9 cellular contexts compared by ENCODE assay signal in the genomic region with DNA sequence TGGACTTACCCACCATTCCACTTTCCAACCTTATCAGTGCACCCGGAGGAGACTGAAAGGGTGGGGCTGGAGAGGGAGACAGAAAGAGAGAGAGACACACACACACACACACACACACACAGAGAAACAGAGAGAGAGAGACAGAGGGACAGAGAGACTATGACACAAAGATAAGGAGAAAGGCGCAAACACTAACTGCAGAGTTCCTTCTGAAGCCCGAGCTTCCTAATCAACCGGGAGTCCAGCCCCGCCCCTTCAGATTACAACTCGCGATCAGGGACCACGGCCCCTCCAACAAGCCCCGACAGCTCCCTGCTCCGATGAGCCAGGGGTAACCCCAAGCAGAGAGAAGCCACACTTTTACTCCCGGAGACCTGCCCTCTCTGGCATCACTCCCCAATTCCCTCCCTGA. TPM values are rescaled to one million over a fixed set of nuclear protein-coding genes. Genes with fewer than 3 reads are reported as not detected.
DNase-seq lines count a peak whose midpoint lies in the region; ATAC-seq and TF ChIP-seq lines count a peak whose summit lies in the region.
"Had no signal": no experiment of that assay in that cellular context is flagged by ENCODE, and none has a peak within 500 bp of the region (broad histone marks: within the 10 kb centered on the region; RNA-seq: fewer than 3 reads in every experiment).

No MANE protein-coding gene starts in this region.

- intact Hi-C loops in A673 (cut with micrococcal nuclease; ENCODE audit: unreplicated experiment) = no loop called here
- intact Hi-C loops in mammary epithelial cell (cut with micrococcal nuclease) = loop anchor here (1.0 to 10.0 kb wide), 2 partner anchors 20 to 1063 kb away; partner anchors contain the start of gene LAMTOR4
- intact Hi-C loops in lower leg skin (cut with DNase I; ENCODE audit: low total_unique reads) = no loop called here

- H2AFZ ChIP-seq in mammary epithelial cell (ENCODE audit: low read depth, low read length) = peak overlapping the region; percentile 83

- no peak overlapping the region for H3K27ac ChIP-seq in A673 (ENCODE audit: low read depth, low read length, poor library complexity, severe bottlenecking)
- no peak overlapping the region for H3K27ac ChIP-seq in mammary epithelial cell (ENCODE audit: insufficient read depth, low read depth, low read length)
- H3K27ac ChIP-seq: epithelial cell of prostate had no signal

- dilution Hi-C loops in mammary epithelial cell (cut with HindIII; ENCODE audit: low sequenced_read_pairs) = no loop called here

- CTCF ChIA-PET in A673 (lab: Charles Lee) (interaction anchor here (0.5 kb wide), 1 partner anchor 218 kb away, joined by 5 read pairs; no protein-coding TSS in a partner anchor), mammary epithelial cell (lab: Charles Lee; ENCODE audit: low non-redundant PET) (no interaction called here)

- H3K4me3 ChIP-seq in A673 (ENCODE audit: low read depth, low read length, poor library complexity, severe bottlenecking) = peak overlapping the region; percentile 36
- H3K4me3 ChIP-seq in mammary epithelial cell (replicated peaks in 1 of 3; ENCODE audit: insufficient read depth in 1 of 3, low read depth in 2 of 3, low read length in 3 of 3) = peak overlapping the region; percentile 18 to 53 (median 32)
- peak overlapping the region; percentile 33 for H3K4me3 ChIP-seq in lower leg skin (ENCODE audit: low read depth, poor library complexity, severe bottlenecking)

- WGBS in mammary epithelial cell (ENCODE audit: low coverage, missing lambda C conversion rate) = 12% methylated on average over 11 of the region's 11 CpGs
- 2 to 3% methylated on average over 11 of the region's 11 CpGs for WGBS in lower leg skin, 2 donors

- no peak overlapping the region for H3K9ac ChIP-seq in mammary epithelial cell (ENCODE audit: insufficient read depth, low read length)

- no peaks in the 10 kb centered on the region for H4K20me1 ChIP-seq in mammary epithelial cell (ENCODE audit: insufficient read depth, low read length)

- no peaks in the 10 kb centered on the region for H3K36me3 ChIP-seq in A673 (ENCODE audit: insufficient read depth, low read length, poor library complexity, severe bottlenecking)
- no peaks in the 10 kb centered on the region for H3K36me3 ChIP-seq in mammary epithelial cell (ENCODE audit: insufficient read depth, low read length)

- H3K9me3 ChIP-seq in A673 (ENCODE audit: low read depth, low read length, poor library complexity, severe bottlenecking) (no peaks in the 10 kb centered on the region), mammary epithelial cell (replicated peaks; ENCODE audit: insufficient read depth, low read length) (no peaks in the 10 kb centered on the region)

- no TSS peak for BruUV-seq in A673 (replicated peaks; lab: Mats Ljungman, UMichigan)
- no TSS peak for BruUV-seq in mammary epithelial cell (replicated peaks; lab: Mats Ljungman, UMichigan)

- H3K4me1 ChIP-seq in A673 (ENCODE audit: insufficient read depth, low read length, poor library complexity, severe bottlenecking) = peaks cover 23% of the 10 kb centered on the region
- H3K4me1 ChIP-seq in mammary epithelial cell (ENCODE audit: insufficient read depth, low read length) = peaks cover 18% of the 10 kb centered on the region

- H3K79me2 ChIP-seq in mammary epithelial cell (ENCODE audit: insufficient read depth, low read length) = no peaks in the 10 kb centered on the region

- POLR2A ChIA-PET in A673 (lab: Charles Lee; ENCODE audit: low non-redundant PET) = no interaction called here

- TF ChIP-seq POLR2A in lower leg skin (IDR thresholded peaks at IDR 0.05) = no peak

- in situ Hi-C loops in mammary epithelial cell (cut with MboI; ENCODE audit: low sequenced_read_pairs in 2 of 2) = no loop called here

- TF ChIP-seq CTCF in A673 (conservative IDR thresholded peaks at IDR 0.05; ENCODE audit: low read depth, low read length) (no peak), mammary epithelial cell (conservative IDR thresholded peaks at IDR 0.05 in 1 of 2, IDR thresholded peaks at IDR 0.05 in 1 of 2; ENCODE audit: extremely low read depth in 1 of 2, insufficient read depth in 1 of 2, low read depth in 1 of 2, low read length in 2 of 2) (no peak), lower leg skin (IDR thresholded peaks at IDR 0.05) (no peak)

- H3K27me3 ChIP-seq in A673 (replicated peaks; ENCODE audit: insufficient read depth, low read depth, low read length, poor library complexity) (no peaks in the 10 kb centered on the region), mammary epithelial cell (ENCODE audit: insufficient read depth, low read length) (no peaks in the 10 kb centered on the region)

- no peak for ATAC-seq in GM21381 (IDR thresholded peaks at IDR 0.05; ENCODE audit: unreplicated experiment)

- DNase-seq in A673 (ENCODE audit: low spot score) (peak; percentile 31), HuH-7.5 (ENCODE audit: low spot score) (peak; percentile 29), mammary epithelial cell (no peak), lower leg skin (ENCODE audit: low spot score in 2 of 2) (no peak), ureter (ENCODE audit: low spot score) (peak; percentile 52), SHP77 treated with DMSO at 0.1 percent for 48 hours (lab: John Stamatoyannopoulos, UW) (no peak)
- no peak for DNase-seq in activated effector memory CD4-positive, alpha-beta T cell treated with anti-CD3 and anti-CD28 coated beads, Interleukin-2, amount 50 U/mL, for 16 hours

- H3K4me2 ChIP-seq in mammary epithelial cell (ENCODE audit: insufficient read depth, low read depth, low read length) = peak overlapping the region; percentile 77

RNA-seq across cellular contexts. Expression of gene GAL3ST4, which starts 0.5 kb away (rescaled TPM):
- total RNA-seq in A673 (2021) = 3.2 and 3.5 TPM in 2 replicates
- total RNA-seq in mammary epithelial cell = 10 to 100 TPM in 1 of 2 donors, 1 to 10 TPM in 1; 2.0 to 10.6 TPM
- polyA plus RNA-seq in mammary epithelial cell = 5.9 TPM
- polyA minus RNA-seq in mammary epithelial cell = 2.6 TPM
- 10 to 100 TPM; 25.3 to 36.1 (median 27.2) TPM for total RNA-seq in lower leg skin
- 7.1 TPM for total RNA-seq in ureter

RNA-seq across cellular contexts. Expression of gene GPC2, which starts 9.3 kb away (rescaled TPM):
- total RNA-seq in A673 (2021) (23.3 and 28.4 TPM in 2 replicates), mammary epithelial cell (1 to 10 TPM; 4.0 to 6.4 TPM), lower leg skin (10 to 100 TPM in 3 of 4 donors, 1 to 10 TPM in 1; 7.3 to 27.4 (median 11.8) TPM), ureter (5.1 TPM)
- 0.53 TPM for polyA plus RNA-seq in mammary epithelial cell
- 0.88 TPM for polyA minus RNA-seq in mammary epithelial cell

RNA-seq across cellular contexts. Expression of gene TRAPPC14, which starts 9.4 kb away (rescaled TPM):
- total RNA-seq in A673 (2021) (22.6 and 25.7 TPM in 2 replicates), mammary epithelial cell (10 to 100 TPM; 15.3 to 28.5 TPM), lower leg skin (10 to 100 TPM; 20.8 to 46.5 (median 25.2) TPM), ureter (35.5 TPM)
- polyA plus RNA-seq in mammary epithelial cell = 3.0 TPM
- 5.3 TPM for polyA minus RNA-seq in mammary epithelial cell

RNA-seq across cellular contexts. Expression of gene STAG3, which starts 9.8 kb away (rescaled TPM):
- 1.2 and 2.4 TPM in 2 replicates for total RNA-seq in A673 (2021)
- 1 to 10 TPM in 1 of 2 donors, under 1 TPM in 1; 0.33 to 2.7 TPM for total RNA-seq in mammary epithelial cell
- polyA plus RNA-seq in mammary epithelial cell = 0.34 TPM
- not detected for polyA minus RNA-seq in mammary epithelial cell
- 1 to 10 TPM in 2 of 4 donors, under 1 TPM in 2; 0.34 to 1.8 (median 1.0) TPM for total RNA-seq in lower leg skin
- 1.9 TPM for total RNA-seq in ureter

RNA-seq across cellular contexts. Expression of gene LAMTOR4, which starts 19.2 kb away (rescaled TPM):
- total RNA-seq in A673 (2021) (84.5 and 90.4 TPM in 2 replicates), mammary epithelial cell (10 to 100 TPM; 41.7 to 73.2 TPM), lower leg skin (100 to 1,000 TPM; 601 to 803 (median 717) TPM), ureter (108 TPM)
- 221 TPM for polyA plus RNA-seq in mammary epithelial cell
- polyA minus RNA-seq in mammary epithelial cell = 25.1 TPM

Comparison
In these comparisons a context has a peak if more than half of its experiments do, and no peak if none do; other contexts are left out.
1. DNase-seq: peak in A673 (single experiment), HuH-7.5 (single experiment) and ureter (single experiment); none in mammary epithelial cell (single experiment), lower leg skin (0 of 2), SHP77 treated with DMSO at 0.1 percent for 48 hours (single experiment) and activated effector memory CD4-positive, alpha-beta T cell treated with anti-CD3 and anti-CD28 coated beads, Interleukin-2, amount 50 U/mL, for 16 hours (single experiment).
2. Peak in every context shown above with its lines, with median percentiles within 50 percentile points of each other: H3K4me3 ChIP-seq.